In genomic region chr7:113367187-113367586, GRCh38 we compare ENCODE assay signal across 21 cellular contexts.
"Had no signal": no experiment of that assay in that cellular context is flagged by ENCODE, and none has a peak within 500 bp of the region (broad histone marks: within the 10 kb centered on the region; RNA-seq: fewer than 3 reads in every experiment).

No MANE protein-coding gene starts in this region.

- H3K4me3 ChIP-seq: adrenal gland, cardiac muscle cell, hepatocyte, lower lobe of right lung, pancreas, smooth muscle cell, stomach, thoracic aorta, upper lobe of right lung had no signal

- H3K4me1 ChIP-seq: adrenal gland, lower lobe of right lung, pancreas, upper lobe of right lung had no signal

- H3K4me2 ChIP-seq: hepatocyte, smooth muscle cell had no signal

- H3K9me3 ChIP-seq: adrenal gland, lower lobe of right lung, neutrophil, pancreas, stomach, thoracic aorta, upper lobe of right lung had no signal

- H3K27me3 ChIP-seq: adrenal gland, cardiac muscle cell, hepatocyte, neutrophil, pancreas, stomach, upper lobe of right lung had no signal

- H2AFZ ChIP-seq: hepatocyte had no signal

- H3K27ac ChIP-seq: adrenal gland, cardiac muscle cell, hepatocyte, lower lobe of right lung, neutrophil, pancreas, stomach, thoracic aorta, upper lobe of right lung had no signal

- DNase-seq: activated CD4-positive, alpha-beta T cell treated with anti-CD3 and anti-CD28 coated beads, Interleukin-2, amount 50 U/mL, for 1 hour; activated CD4-positive, CD25-positive, alpha-beta regulatory T cell treated with anti-CD3 and anti-CD28 coated beads, Interleukin-2, amount 50 U/mL, for 72 hours; activated CD8-positive, alpha-beta memory T cell treated with anti-CD3 and anti-CD28 coated beads, Interleukin-2, amount 50 U/mL, for 4 hours; activated effector memory CD4-positive, alpha-beta T cell treated with anti-CD3 and anti-CD28 coated beads, Interleukin-2, amount 50 U/mL, for 16 hours; activated T-cell treated with anti-CD3 and anti-CD28 coated beads, Interleukin-2, amount 50 U/mL, for 72 hours; adrenal gland; erythroblast; islet precursor cell; lower lobe of right lung; natural killer cell; pancreas; stimulated activated CD4-positive, alpha-beta T cell treated with anti-CD3 and anti-CD28 coated beads, Interleukin-4, amount 100 ng/mL, for 1 hour; stomach; upper lobe of right lung had no signal

- H3K36me3 ChIP-seq: adrenal gland, cardiac muscle cell, lower lobe of right lung, neutrophil, pancreas, stomach, thoracic aorta, upper lobe of right lung had no signal

- ATAC-seq: activated T-cell treated with anti-CD3 and anti-CD28 coated beads, Interleukin-2, amount 50 U/mL, for 72 hours; lower lobe of right lung; natural killer cell; pancreas; sciatic nerve; upper lobe of right lung had no signal

- H3K79me2 ChIP-seq: hepatocyte had no signal

- FAIRE-seq: astrocyte, pancreas had no signal
